Comparison of ENCODE assay signal across 12 cellular contexts in genomic region chrX:149656260-149656884, GRCh38. TPM values are rescaled to one million over a fixed set of nuclear protein-coding genes. Genes with fewer than 3 reads are reported as not detected.
DNase-seq lines count a peak whose midpoint lies in the region; ATAC-seq, FAIRE-seq and TF ChIP-seq lines count a peak whose summit lies in the region.
"Not testable (repeated sequence)": the region's sequence is repeated elsewhere in the genome, so short reads cannot be mapped to it uniquely, and the experiment has no call there.
"Had no signal": no experiment of that assay in that cellular context is flagged by ENCODE, and none has a peak within 500 bp of the region (broad histone marks: within the 10 kb centered on the region; RNA-seq: fewer than 3 reads in every experiment).

No MANE protein-coding gene starts in this region.

- H3K4me1 Mint-ChIP-seq in activated CD8-positive, alpha-beta T cell treated with anti-CD3 and anti-CD28 coated beads for 36 hours (ENCODE audit: low read depth); naive thymus-derived CD8-positive, alpha-beta T cell: not testable (repeated sequence)

- not testable (repeated sequence) for H4K20me1 ChIP-seq in H1 (replicated peaks in 1 of 2; ENCODE audit: control insufficient read depth in 1 of 2, insufficient read depth in 2 of 2, low read length in 2 of 2); keratinocyte (ENCODE audit: control insufficient read depth, extremely low read depth, insufficient read depth, low read length)

- not testable (repeated sequence) for H3K4me2 ChIP-seq in H1 (ENCODE audit: insufficient read depth in 1 of 2, low read depth in 2 of 2, low read length in 2 of 2); keratinocyte (ENCODE audit: control insufficient read depth, extremely low read depth, insufficient read depth, low read depth, low read length)

- H3K4me1 ChIP-seq in H1 (replicated peaks in 1 of 4; ENCODE audit: control insufficient read depth in 3 of 4, insufficient read depth in 4 of 4, low read length in 3 of 4); keratinocyte (ENCODE audit: control insufficient read depth, extremely low read depth, insufficient read depth, low read length): not testable (repeated sequence)

- not testable (repeated sequence) for TF ChIP-seq CTCF in activated CD8-positive, alpha-beta T cell treated with anti-CD3 and anti-CD28 coated beads for 36 hours (IDR thresholded peaks at IDR 0.05); H1 (IDR thresholded peaks at IDR 0.05; ENCODE audit: control extremely low read depth in 1 of 3, insufficient read depth in 1 of 3, low read depth in 1 of 3, low read length in 3 of 3); keratinocyte (optimal IDR thresholded peaks at IDR 0.05 in 1 of 3, IDR thresholded peaks at IDR 0.05 in 1 of 3, conservative IDR thresholded peaks at IDR 0.05 in 1 of 3; ENCODE audit: extremely low read depth in 1 of 3, insufficient read depth in 2 of 3, low read length in 3 of 3)

- H2BK15ac ChIP-seq in H1 (ENCODE audit: low read length): not testable (repeated sequence)

- FAIRE-seq in GM12891 (lab: Jason Lieb, UNC) (peak; percentile 95), H1 (lab: Jason Lieb, UNC) (peak; percentile 76), keratinocyte (lab: Jason Lieb, UNC) (peak; percentile 48)

- not testable (repeated sequence) for H2BK12ac ChIP-seq in H1 (ENCODE audit: low read depth, low read length)

- H3K18ac ChIP-seq in H1 (ENCODE audit: extremely low read depth, low read length): not testable (repeated sequence)

- dilution Hi-C loops in keratinocyte (cut with MboI; ENCODE audit: extremely low pct_ligation_motif_present, low sequenced_read_pairs): not testable (repeated sequence)

- not testable (repeated sequence) for H3K27me3 Mint-ChIP-seq in activated CD8-positive, alpha-beta T cell treated with anti-CD3 and anti-CD28 coated beads for 36 hours; naive thymus-derived CD8-positive, alpha-beta T cell

- not testable (repeated sequence) for H4K91ac ChIP-seq in H1 (replicated peaks; ENCODE audit: insufficient read length, low read length)

- POLR2A ChIA-PET in activated CD8-positive, alpha-beta T cell treated with anti-CD3 and anti-CD28 coated beads for 36 hours (lab: Charles Lee); H1 (lab: Charles Lee; ENCODE audit: partially characterized antibody); naive thymus-derived CD8-positive, alpha-beta T cell (lab: Charles Lee): not testable (repeated sequence)

- not testable (repeated sequence) for TF ChIP-seq EP300 in H1 (IDR thresholded peaks at IDR 0.05; ENCODE audit: borderline replicate concordance in 1 of 2, low read depth in 2 of 2, low read length in 2 of 2)

- not testable (repeated sequence) for H2BK120ac ChIP-seq in H1 (replicated peaks; ENCODE audit: low read depth, low read length)

- not testable (repeated sequence) for H4K8ac ChIP-seq in H1 (ENCODE audit: extremely low read depth, insufficient read depth, low read length)

- WGBS in H1 (ENCODE audit: extremely low coverage in 1 of 2, insufficient coverage in 1 of 2, insufficient read length in 1 of 2, insufficient replicate concordance in 2 of 2, low coverage in 1 of 2, low lambda C conversion rate in 2 of 2, missing lambda C conversion rate in 1 of 2), 2 experiments: 50% methylated on average over 1 of the region's 5 CpGs; no CpG with 5 or more reads in 1 of the 2 experiments

- not testable (repeated sequence) for H3K79me2 ChIP-seq in H1 (ENCODE audit: control insufficient read depth in 1 of 2, insufficient read depth in 2 of 2, low read length in 2 of 2); keratinocyte (ENCODE audit: control insufficient read depth, insufficient read depth, low read length)

- DNase-seq in GM12891 (ENCODE audit: insufficient read length, low spot score); activated CD8-positive, alpha-beta T cell treated with anti-CD3 and anti-CD28 coated beads for 36 hours; H1 (ENCODE audit: low read depth in 1 of 2, low spot score in 2 of 2); keratinocyte (ENCODE audit: low read depth, low spot score); naive thymus-derived CD8-positive, alpha-beta T cell: not testable (repeated sequence)

- not testable (repeated sequence) for H3K14ac ChIP-seq in H1 (ENCODE audit: insufficient read length)

- not testable (repeated sequence) for H2BK20ac ChIP-seq in H1 (ENCODE audit: low read length)

- H3K4ac ChIP-seq in H1 (replicated peaks; ENCODE audit: insufficient read length, low read depth, low read length): not testable (repeated sequence)

- not testable (repeated sequence) for H4K5ac ChIP-seq in H1 (ENCODE audit: insufficient read length, low read depth, low read length)

- H3K9me1 ChIP-seq in keratinocyte (ENCODE audit: control insufficient read depth, extremely low read depth, insufficient read depth, low read length): not testable (repeated sequence)

- not testable (repeated sequence) for TF ChIP-seq POLR2A in GM12891 (IDR thresholded peaks at IDR 0.05; ENCODE audit: low read depth, low read length); H1 (IDR thresholded peaks at IDR 0.05; ENCODE audit: control extremely low read depth in 1 of 2, low read depth in 2 of 2, low read length in 2 of 2)

- H3K27me3 ChIP-seq in H1 (replicated peaks in 1 of 4; ENCODE audit: control insufficient read depth in 3 of 4, extremely low read depth in 1 of 4, insufficient read depth in 3 of 4, low read length in 3 of 4); keratinocyte (ENCODE audit: control insufficient read depth, extremely low read depth, insufficient read depth, low read length): not testable (repeated sequence)

- intact Hi-C loops in activated CD8-positive, alpha-beta T cell treated with anti-CD3 and anti-CD28 coated beads for 36 hours (cut with micrococcal nuclease): not testable (repeated sequence)

- not testable (repeated sequence) for H2AFZ ChIP-seq in H1 (ENCODE audit: low read length); keratinocyte (ENCODE audit: control insufficient read depth, low read length)

- H3K36me3 ChIP-seq in H1 (ENCODE audit: control insufficient read depth in 2 of 4, insufficient read depth in 4 of 4, low read length in 3 of 4); keratinocyte (ENCODE audit: control insufficient read depth in 2 of 2, extremely low read depth in 1 of 2, insufficient read depth in 2 of 2, low read length in 2 of 2): not testable (repeated sequence)

- not testable (repeated sequence) for H3K27ac Mint-ChIP-seq in activated CD8-positive, alpha-beta T cell treated with anti-CD3 and anti-CD28 coated beads for 36 hours; naive thymus-derived CD8-positive, alpha-beta T cell

- H3K9ac ChIP-seq in H1 (replicated peaks in 1 of 4; ENCODE audit: extremely low read depth in 1 of 4, low read depth in 3 of 4, low read length in 3 of 4); keratinocyte (ENCODE audit: control insufficient read depth, extremely low read depth, insufficient read depth, low read length): not testable (repeated sequence)

- not testable (repeated sequence) for H2BK5ac ChIP-seq in H1 (ENCODE audit: low read depth, low read length)

- not testable (repeated sequence) for H3K23me2 ChIP-seq in H1 (ENCODE audit: low read depth, low read length)

- not testable (repeated sequence) for H3K9me3 ChIP-seq in H1 (ENCODE audit: insufficient read depth in 2 of 2, low read depth in 1 of 2, low read length in 1 of 2); keratinocyte (ENCODE audit: control insufficient read depth, low read depth, low read length)

- H3K4me3 Mint-ChIP-seq in activated CD8-positive, alpha-beta T cell treated with anti-CD3 and anti-CD28 coated beads for 36 hours; naive thymus-derived CD8-positive, alpha-beta T cell: not testable (repeated sequence)

- not testable (repeated sequence) for H2AK5ac ChIP-seq in H1 (ENCODE audit: low read depth, low read length)

- H3K4me3 ChIP-seq in H1 (ENCODE audit: extremely low read depth in 1 of 4, insufficient read depth in 2 of 4, low read depth in 3 of 4, low read length in 4 of 4); keratinocyte (ENCODE audit: control insufficient read depth in 2 of 3, extremely low read depth in 1 of 3, insufficient read depth in 2 of 3, low read depth in 1 of 3, low read length in 3 of 3): not testable (repeated sequence)

- H3K79me1 ChIP-seq in H1 (ENCODE audit: low read depth, low read length): not testable (repeated sequence)

- CTCF ChIA-PET in activated CD8-positive, alpha-beta T cell treated with anti-CD3 and anti-CD28 coated beads for 36 hours (lab: Charles Lee); H1 (lab: Charles Lee; ENCODE audit: partially characterized antibody): not testable (repeated sequence)

- not testable (repeated sequence) for H3K9me3 Mint-ChIP-seq in activated CD8-positive, alpha-beta T cell treated with anti-CD3 and anti-CD28 coated beads for 36 hours; naive thymus-derived CD8-positive, alpha-beta T cell

- not testable (repeated sequence) for H3K27ac ChIP-seq in H1 (ENCODE audit: low read depth, low read length); keratinocyte (ENCODE audit: control insufficient read depth, insufficient read depth, low read length)

- not testable (repeated sequence) for H3K36me3 Mint-ChIP-seq in activated CD8-positive, alpha-beta T cell treated with anti-CD3 and anti-CD28 coated beads for 36 hours (ENCODE audit: low read depth); naive thymus-derived CD8-positive, alpha-beta T cell

- not testable (repeated sequence) for H3K56ac ChIP-seq in H1 (replicated peaks; ENCODE audit: insufficient read length, low read depth, low read length)

- not testable (repeated sequence) for TF ChIP-seq RAD21 in H1 (IDR thresholded peaks at IDR 0.05 in 1 of 2, conservative IDR thresholded peaks at IDR 0.05 in 1 of 2; ENCODE audit: low read depth in 2 of 2, low read length in 2 of 2)

- peak; percentile 51 for ATAC-seq in GM19351 (IDR thresholded peaks at IDR 0.05; ENCODE audit: unreplicated experiment)
- ATAC-seq in HG03378 (IDR thresholded peaks at IDR 0.05; ENCODE audit: unreplicated experiment): peak; percentile 57
- ATAC-seq in activated CD8-positive, alpha-beta T cell treated with anti-CD3 and anti-CD28 coated beads for 36 hours: peak; percentile 61
- peak; percentile 30 to 39 for ATAC-seq in naive thymus-derived CD8-positive, alpha-beta T cell

- not testable (repeated sequence) for H3K23ac ChIP-seq in H1 (ENCODE audit: insufficient read length)

RNA-seq across cellular contexts. Expression of gene TMEM185A, which starts 24.8 kb away (rescaled TPM):
- polyA plus RNA-seq in GM12891 (2012; ENCODE audit: low read depth, missing spikeins): 9.5 TPM
- total RNA-seq in activated CD8-positive, alpha-beta T cell treated with anti-CD3 and anti-CD28 coated beads for 36 hours: 10 to 100 TPM; 13.2 to 14.6 TPM
- 15.0 and 20.8 TPM in 2 replicates for total RNA-seq in H1 (2021; fragmentation: NEBNext Ultra II Directional; extraction: Animal tissue kit (Norgen Biotek cat#: 25700))
- polyA plus RNA-seq in H1 (2011; rRNA removed): 20.8 and 26.5 TPM in 2 replicates
- polyA plus RNA-seq in H1 (2011; cell fraction: cytosol; rRNA removed): 18.3 TPM
- polyA plus RNA-seq in H1 (2011; cell fraction: nucleus; rRNA removed): 17.6 TPM
- polyA plus RNA-seq in H1 (2012, experiment 1 of 2): 17.0 to 19.0 TPM (median 18.3 TPM) in 4 replicates
- 10.9 TPM for polyA plus RNA-seq in H1 (2012, experiment 2 of 2)
- polyA plus RNA-seq in H1 (2013, experiment 1 of 2): 20.0 TPM
- 20.8 TPM for polyA plus RNA-seq in H1 (2013, experiment 2 of 2)
- 26.7 and 34.6 TPM in 2 replicates for polyA minus RNA-seq in H1 (2011; rRNA and poly(A)+ RNA removed)
- polyA minus RNA-seq in H1 (2011; cell fraction: cytosol; rRNA and poly(A)+ RNA removed): 12.8 TPM
- 19.6 TPM for polyA minus RNA-seq in H1 (2011; cell fraction: nucleus; rRNA and poly(A)+ RNA removed)
- polyA plus RNA-seq in keratinocyte: 19.5 to 23.0 TPM (median 21.1 TPM) in 3 replicates
- 26.5 TPM for polyA plus RNA-seq in keratinocyte (2011; ENCODE audit: low read depth)
- polyA plus RNA-seq in keratinocyte (2011; cell fraction: cytosol; rRNA removed): 11.2 and 16.2 TPM in 2 replicates
- polyA plus RNA-seq in keratinocyte (2011; cell fraction: nucleus; rRNA removed): 31.8 and 34.0 TPM in 2 replicates
- polyA plus RNA-seq in keratinocyte (2012; ENCODE audit: low replicate concordance): 16.9 and 28.0 TPM in 2 replicates
- polyA minus RNA-seq in keratinocyte: 27.4 to 181 TPM (median 30.0 TPM) in 3 replicates
- polyA minus RNA-seq in keratinocyte (2011; cell fraction: cytosol; rRNA and poly(A)+ RNA removed): 27.4 TPM
- polyA minus RNA-seq in keratinocyte (2011; cell fraction: nucleus; rRNA and poly(A)+ RNA removed): 32.1 and 32.3 TPM in 2 replicates
- 10 to 100 TPM; 22.2 to 23.1 TPM for total RNA-seq in naive thymus-derived CD8-positive, alpha-beta T cell
- 10 to 100 TPM; 15.0 to 22.1 (median 16.1) TPM for polyA plus RNA-seq in naive thymus-derived CD8-positive, alpha-beta T cell

RNA-seq across cellular contexts. Expression of gene MAGEA11, which starts 55.5 kb away (rescaled TPM):
- 0.06 TPM for polyA plus RNA-seq in GM12891 (2012; ENCODE audit: low read depth, missing spikeins)
- not detected for total RNA-seq in activated CD8-positive, alpha-beta T cell treated with anti-CD3 and anti-CD28 coated beads for 36 hours
- not detected in 2 replicates for total RNA-seq in H1 (2021; fragmentation: NEBNext Ultra II Directional; extraction: Animal tissue kit (Norgen Biotek cat#: 25700))
- polyA plus RNA-seq in H1 (2011; rRNA removed): not detected in 2 replicates
- not detected for polyA plus RNA-seq in H1 (2011; cell fraction: cytosol; rRNA removed)
- polyA plus RNA-seq in H1 (2011; cell fraction: nucleus; rRNA removed): not detected
- polyA plus RNA-seq in H1 (2012, experiment 1 of 2): not detected in 4 replicates
- polyA plus RNA-seq in H1 (2012, experiment 2 of 2): not detected
- not detected for polyA plus RNA-seq in H1 (2013, experiment 1 of 2)
- polyA plus RNA-seq in H1 (2013, experiment 2 of 2): not detected
- polyA minus RNA-seq in H1 (2011; rRNA and poly(A)+ RNA removed): not detected in 2 replicates
- polyA minus RNA-seq in H1 (2011; cell fraction: cytosol; rRNA and poly(A)+ RNA removed): not detected
- not detected for polyA minus RNA-seq in H1 (2011; cell fraction: nucleus; rRNA and poly(A)+ RNA removed)
- not detected in 3 replicates for polyA plus RNA-seq in keratinocyte
- not detected for polyA plus RNA-seq in keratinocyte (2011; ENCODE audit: low read depth)
- polyA plus RNA-seq in keratinocyte (2011; cell fraction: cytosol; rRNA removed): not detected in 2 replicates
- polyA plus RNA-seq in keratinocyte (2011; cell fraction: nucleus; rRNA removed): 0.04 TPM in 1 of 2 replicates, not detected in the other
- polyA plus RNA-seq in keratinocyte (2012; ENCODE audit: low replicate concordance): not detected in 2 replicates
- polyA minus RNA-seq in keratinocyte: not detected in 3 replicates
- polyA minus RNA-seq in keratinocyte (2011; cell fraction: cytosol; rRNA and poly(A)+ RNA removed): not detected
- not detected in 2 replicates for polyA minus RNA-seq in keratinocyte (2011; cell fraction: nucleus; rRNA and poly(A)+ RNA removed)
- total RNA-seq in naive thymus-derived CD8-positive, alpha-beta T cell: not detected
- polyA plus RNA-seq in naive thymus-derived CD8-positive, alpha-beta T cell: not detected
- total RNA-seq: A673; Calu3; CD8-positive, alpha-beta T cell; IMR-90; MCF 10A had no signal
- polyA plus RNA-seq: IMR-90 had no signal
